In genomic region chr17:29927546-29927945, GRCh38 we compare ENCODE assay signal across 1 cellular context.
TF ChIP-seq lines count a peak whose summit lies in the region.

No MANE protein-coding gene starts in this region.

TF ChIP-seq in HepG2, 621 proteins besides CTCF, POLR2A, EP300 and RAD21:
- TF ChIP-seq ERF (CRISPR knock-in tag; IDR thresholded peaks at IDR 0.05) (no peak), ZNF569 (CRISPR knock-in tag; IDR thresholded peaks at IDR 0.05; ENCODE audit: borderline replicate concordance) (no peak), ZC3H4 (CRISPR knock-in tag; IDR thresholded peaks at IDR 0.05; ENCODE audit: borderline replicate concordance) (no peak), ZNF574 (CRISPR knock-in tag; IDR thresholded peaks at IDR 0.05) (no peak), MXD4 (CRISPR knock-in tag; IDR thresholded peaks at IDR 0.05) (no peak), HIVEP1 (CRISPR knock-in tag; IDR thresholded peaks at IDR 0.05) (no peak)
